Comparison of ENCODE assay signal across 20 cellular contexts in the genomic region with DNA sequence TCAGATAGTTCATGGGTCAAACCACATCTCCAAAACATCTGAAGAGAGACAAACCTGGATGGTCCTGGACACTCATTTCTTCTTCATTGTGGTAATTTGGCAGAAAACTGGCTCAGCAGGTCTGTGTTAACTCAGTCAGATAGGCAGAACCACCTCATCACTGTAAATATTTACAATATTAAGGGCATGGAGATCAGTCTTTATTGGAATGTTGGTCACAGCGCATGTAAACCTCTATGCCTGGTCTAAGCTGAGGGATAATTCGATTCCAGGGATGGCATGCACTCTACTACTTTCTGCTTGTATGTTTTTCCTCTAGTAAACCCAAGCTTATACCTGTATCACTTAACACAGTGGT.
"Had no signal": no experiment of that assay in that cellular context is flagged by ENCODE, and none has a peak within 500 bp of the region (broad histone marks: within the 10 kb centered on the region; RNA-seq: fewer than 3 reads in every experiment).

No MANE protein-coding gene starts in this region.

- H3K4me3 ChIP-seq: gastrocnemius medialis, left lung, lung, pancreas, skin epidermis, spleen, thoracic aorta, tibial nerve, upper lobe of left lung had no signal

- H3K27ac ChIP-seq: gastrocnemius medialis, left lung, neutrophil, pancreas, skin epidermis, spleen, thoracic aorta, tibial nerve, upper lobe of left lung had no signal

- H3K27me3 ChIP-seq: gastrocnemius medialis, left lung, neutrophil, pancreas, spleen, tibial nerve, upper lobe of left lung had no signal

- ATAC-seq: effector memory CD8-positive, alpha-beta T cell; gastrocnemius medialis; natural killer cell treated with Interleukin-12 subunit alpha and Interleukin-12 subunit beta and Interleukin-15 and Interleukin-18, amount 100 ng/mL, for 72 hours; pancreas; stimulated activated memory B cell treated with anti-CD40 and anti-IgM and Interleukin-4, amounts not matched to agents 10 μg/mL and 1 μg/mL and 100 μg/mL, for 72 hours; stimulated activated naive CD8-positive, alpha-beta T cell treated with anti-CD3 and anti-CD28 coated beads, Interleukin-15, Interleukin-2, amounts not matched to agents 100 U/mL and 50 U/mL, for 24 hours had no signal

- H3K36me3 ChIP-seq: gastrocnemius medialis, left lung, neutrophil, pancreas, spleen, thoracic aorta, tibial nerve, upper lobe of left lung had no signal

- DNase-seq: cerebellar nuclear complex; cortex of kidney; effector memory CD8-positive, alpha-beta T cell; gastrocnemius medialis; head of caudate nucleus; left cardiac atrium; left lung; pancreas; spleen; stimulated activated CD4-positive, alpha-beta T cell treated with anti-CD3 and anti-CD28 coated beads, Interleukin-4, amount 100 ng/mL, for 4 hours; stimulated activated naive CD8-positive, alpha-beta T cell treated with anti-CD3 and anti-CD28 coated beads, Interleukin-15, Interleukin-2, amounts not matched to agents 100 U/mL and 50 U/mL, for 24 hours; substantia nigra; upper lobe of left lung had no signal

- H3K9me3 ChIP-seq: gastrocnemius medialis, left lung, neutrophil, pancreas, spleen, thoracic aorta, tibial nerve, upper lobe of left lung had no signal
